In the genomic region with DNA sequence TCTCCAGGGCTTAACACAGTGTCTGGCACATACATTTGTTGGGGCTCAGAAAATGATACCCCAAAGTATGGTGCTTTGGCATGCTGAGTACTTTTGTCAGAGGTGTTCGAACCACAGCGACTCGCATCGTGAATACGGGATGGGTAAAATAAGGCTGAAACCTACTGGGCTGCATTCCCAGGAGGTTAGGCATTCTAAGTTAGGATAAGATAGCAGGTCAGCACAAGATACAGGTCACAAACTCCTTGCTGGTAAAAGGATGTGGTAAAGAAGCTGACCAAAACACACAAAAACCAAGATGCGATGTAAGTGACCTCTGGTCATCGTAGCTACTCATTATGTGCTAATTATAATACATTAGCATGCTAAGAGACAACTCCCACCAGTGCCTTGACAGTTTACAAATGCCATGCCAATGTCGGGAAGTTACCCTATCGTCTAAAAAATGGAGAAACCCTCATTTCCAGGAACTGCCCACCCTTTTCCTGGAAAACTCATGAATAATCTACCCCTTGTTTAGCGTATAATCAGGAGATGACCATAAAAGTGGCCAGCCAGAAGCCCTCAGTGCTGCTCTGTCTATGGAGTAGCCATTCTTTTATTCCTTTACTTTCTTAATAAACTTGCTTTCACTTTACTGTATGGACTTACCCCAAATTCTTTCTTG, we compare ENCODE assay signal across 18 cellular contexts.
"Had no signal": no experiment of that assay in that cellular context is flagged by ENCODE, and none has a peak within 500 bp of the region (broad histone marks: within the 10 kb centered on the region; RNA-seq: fewer than 3 reads in every experiment).

No MANE protein-coding gene starts in this region.

- DNase-seq: activated CD4-positive, alpha-beta memory T cell treated with anti-CD3 and anti-CD28 coated beads for 36 hours; activated naive CD4-positive, alpha-beta T cell treated with Interleukin-2 at 50 U/mL for 16 hours; gastrocnemius medialis; left lung; midbrain; occipital lobe; stimulated activated CD4-positive, alpha-beta T cell treated with anti-CD3 and anti-CD28 coated beads, Interleukin-12 subunit alpha, Interleukin-12 subunit beta, amount 100 ng/mL, for 4 hours; stimulated activated CD4-positive, alpha-beta T cell treated with anti-CD3 and anti-CD28 coated beads, Interleukin-1b, Interleukin-23, amount 100 ng/mL, for 48 hours; stimulated activated CD8-positive, alpha-beta memory T cell treated with anti-CD3 and anti-CD28 coated beads, Interleukin-4, amount 100 ng/mL, for 48 hours; stimulated activated naive CD8-positive, alpha-beta T cell treated with anti-CD3 and anti-CD28 coated beads, Interleukin-15, Interleukin-2, amounts not matched to agents 100 U/mL and 50 U/mL, for 24 hours; SW 1271; WERI-Rb-1 had no signal

- H3K27me3 Mint-ChIP-seq: activated CD4-positive, alpha-beta memory T cell treated with anti-CD3 and anti-CD28 coated beads for 36 hours had no signal

- H3K4me3 Mint-ChIP-seq: activated CD4-positive, alpha-beta memory T cell treated with anti-CD3 and anti-CD28 coated beads for 36 hours; activated T-helper 1 cell treated with anti-CD3 and anti-CD28 coated beads, Interleukin-12 subunit alpha, Interleukin-12 subunit beta, Interleukin-2, Interleukin-4 antibody, amounts not matched to agents 30 ng/mL and 10 ng/mL and 1 ng/mL, durations not matched to agents 14 hours and 24 hours and 36 hours had no signal

- H3K4me3 ChIP-seq: ascending aorta, coronary artery, gastrocnemius medialis, left lung, prostate gland, right atrium auricular region, tibial nerve had no signal

- ATAC-seq: gastrocnemius medialis; left lung; stimulated activated naive CD8-positive, alpha-beta T cell treated with anti-CD3 and anti-CD28 coated beads, Interleukin-15, Interleukin-2, amounts not matched to agents 100 U/mL and 50 U/mL, for 24 hours had no signal

- H3K4me1 ChIP-seq: left lung, prostate gland, tibial nerve had no signal

- H3K27ac Mint-ChIP-seq: activated CD4-positive, alpha-beta memory T cell treated with anti-CD3 and anti-CD28 coated beads for 36 hours; activated T-helper 1 cell treated with anti-CD3 and anti-CD28 coated beads, Interleukin-12 subunit alpha, Interleukin-12 subunit beta, Interleukin-2, Interleukin-4 antibody, amounts not matched to agents 30 ng/mL and 10 ng/mL and 1 ng/mL, durations not matched to agents 14 hours and 24 hours and 36 hours had no signal

- H3K9me3 ChIP-seq: ascending aorta, gastrocnemius medialis, prostate gland, tibial nerve had no signal

- H3K27me3 ChIP-seq: ascending aorta, gastrocnemius medialis, left lung, right atrium auricular region, tibial nerve had no signal

- H3K27ac ChIP-seq: ascending aorta, coronary artery, gastrocnemius medialis, left lung, prostate gland, right atrium auricular region, tibial nerve, WERI-Rb-1 had no signal

- H3K36me3 ChIP-seq: ascending aorta, gastrocnemius medialis, left lung, prostate gland, right atrium auricular region, tibial nerve had no signal
